12 cellular contexts compared by ENCODE assay signal in genomic region chr10:119575506-119575905, GRCh38. TPM values are rescaled to one million over a fixed set of nuclear protein-coding genes. Genes with fewer than 3 reads are reported as not detected.
A peak's percentile ranks its signal among the peaks of the same experiment; 100 is the strongest.
DNase-seq lines count a peak whose midpoint lies in the region; ATAC-seq and TF ChIP-seq lines count a peak whose summit lies in the region.
"Had no signal": no experiment of that assay in that cellular context is flagged by ENCODE, and none has a peak within 500 bp of the region (broad histone marks: within the 10 kb centered on the region; RNA-seq: fewer than 3 reads in every experiment).

No MANE protein-coding gene starts in this region.

- H3K4me3 ChIP-seq in coronary artery: no peak overlapping the region
- H3K4me3 ChIP-seq: upper lobe of left lung had no signal

- H3K27me3 Mint-ChIP-seq in activated CD4-positive, alpha-beta T cell treated with anti-CD3 and anti-CD28 coated beads, Interleukin-2, amount 10 ng/mL, durations not matched to agents 7 days and 5 days: no peaks in the 10 kb centered on the region
- H3K27me3 Mint-ChIP-seq in natural killer cell (ENCODE audit: low read depth in 2 of 2): no peaks in the 10 kb centered on the region

- CTCF ChIA-PET in activated CD4-positive, alpha-beta T cell treated with anti-CD3 and anti-CD28 coated beads, Interleukin-2, amount 10 ng/mL, durations not matched to agents 7 days and 5 days (lab: Charles Lee): interaction anchor here (1.6 kb wide), 1 partner anchor 27 kb away, joined by 6 read pairs; no protein-coding TSS in a partner anchor
- CTCF ChIA-PET in RWPE1 (lab: Yijun Ruan, JAX): interaction anchor here (0.7 kb wide), 1 partner anchor 114 kb away, joined by 3 read pairs; no protein-coding TSS in a partner anchor

- H3K27ac Mint-ChIP-seq in activated CD4-positive, alpha-beta T cell treated with anti-CD3 and anti-CD28 coated beads, Interleukin-2, amount 10 ng/mL, durations not matched to agents 7 days and 5 days: peak overlapping the region; percentile 77
- H3K27ac Mint-ChIP-seq in natural killer cell: peak overlapping the region; percentile 85 to 92
- H3K27ac Mint-ChIP-seq: endodermal cell had no signal

- H3K36me3 Mint-ChIP-seq in activated CD4-positive, alpha-beta T cell treated with anti-CD3 and anti-CD28 coated beads, Interleukin-2, amount 10 ng/mL, durations not matched to agents 7 days and 5 days (ENCODE audit: low read depth): peaks cover 49% of the 10 kb centered on the region
- peaks cover 14% of the 10 kb centered on the region for H3K36me3 Mint-ChIP-seq in natural killer cell

- no peak for TF ChIP-seq CTCF in RWPE1 (conservative IDR thresholded peaks at IDR 0.05; ENCODE audit: low read depth)
- no peak for TF ChIP-seq CTCF in natural killer cell (IDR thresholded peaks at IDR 0.05)
- no peak for TF ChIP-seq CTCF in coronary artery (IDR thresholded peaks at IDR 0.05)

- ATAC-seq in natural killer cell: peak; percentile 84 to 92 (median 88)
- ATAC-seq in HG02973 (IDR thresholded peaks at IDR 0.05; ENCODE audit: unreplicated experiment): no peak

- POLR2A ChIA-PET in activated CD4-positive, alpha-beta T cell treated with anti-CD3 and anti-CD28 coated beads, Interleukin-2, amount 10 ng/mL, durations not matched to agents 7 days and 5 days (lab: Charles Lee): no interaction called here
- POLR2A ChIA-PET in RWPE1 (lab: Yijun Ruan, JAX; ENCODE audit: low non-redundant PET): no interaction called here

- DNase-seq in activated CD4-positive, alpha-beta T cell treated with anti-CD3 and anti-CD28 coated beads, Interleukin-2, amount 10 ng/mL, durations not matched to agents 7 days and 5 days: peak; percentile 55
- DNase-seq in activated CD4-positive, alpha-beta T cell treated with anti-CD3 and anti-CD28 coated beads for 48 hours: no peak
- peak; percentile 68 for DNase-seq in RWPE1 (ENCODE audit: low spot score)
- peak; percentile 11 for DNase-seq in astrocyte of the hippocampus (ENCODE audit: low read depth, low spot score)
- DNase-seq in natural killer cell: no peak
- no peak for DNase-seq in coronary artery (ENCODE audit: low spot score)
- no peak for DNase-seq in T1000 (lab: John Stamatoyannopoulos, UW)
- DNase-seq: endodermal cell, NCI-H2081 treated with DMSO at 0.1 percent for 48 hours, occipital lobe, upper lobe of left lung had no signal

- intact Hi-C loops in natural killer cell (cut with micrococcal nuclease): no loop called here

- H3K9me3 Mint-ChIP-seq in activated CD4-positive, alpha-beta T cell treated with anti-CD3 and anti-CD28 coated beads, Interleukin-2, amount 10 ng/mL, durations not matched to agents 7 days and 5 days: no peaks in the 10 kb centered on the region
- no peaks in the 10 kb centered on the region for H3K9me3 Mint-ChIP-seq in natural killer cell
- H3K9me3 Mint-ChIP-seq: endodermal cell had no signal

- peaks cover 26% of the 10 kb centered on the region for H3K4me1 Mint-ChIP-seq in activated CD4-positive, alpha-beta T cell treated with anti-CD3 and anti-CD28 coated beads, Interleukin-2, amount 10 ng/mL, durations not matched to agents 7 days and 5 days
- peaks cover 17 to 27% of the 10 kb centered on the region in 2 donors for H3K4me1 Mint-ChIP-seq in natural killer cell
- H3K4me1 Mint-ChIP-seq: endodermal cell had no signal

- H3K4me3 Mint-ChIP-seq in activated CD4-positive, alpha-beta T cell treated with anti-CD3 and anti-CD28 coated beads, Interleukin-2, amount 10 ng/mL, durations not matched to agents 7 days and 5 days: no peak overlapping the region
- peak overlapping the region; percentile 72 for H3K4me3 Mint-ChIP-seq in natural killer cell
- H3K4me3 Mint-ChIP-seq: endodermal cell had no signal

- H3K27ac ChIP-seq in RWPE1 (no peak overlapping the region), coronary artery (no peak overlapping the region)

RNA-seq across cellular contexts. Expression of gene TIAL1, which starts 21.3 kb away (rescaled TPM):
- total RNA-seq in activated CD4-positive, alpha-beta T cell treated with anti-CD3 and anti-CD28 coated beads, Interleukin-2, amount 10 ng/mL, durations not matched to agents 7 days and 5 days: 100 to 1,000 TPM; 166 to 174 TPM
- total RNA-seq in natural killer cell: 100 to 1,000 TPM; 195 to 227 (median 213) TPM

RNA-seq across cellular contexts. Expression of gene RGS10, which starts 33.0 kb away (rescaled TPM):
- total RNA-seq in activated CD4-positive, alpha-beta T cell treated with anti-CD3 and anti-CD28 coated beads, Interleukin-2, amount 10 ng/mL, durations not matched to agents 7 days and 5 days: 100 to 1,000 TPM; 151 to 172 TPM
- 10 to 100 TPM; 13.5 to 25.7 (median 21.4) TPM for total RNA-seq in natural killer cell

Comparison
In these comparisons a context has a peak if more than half of its experiments do, and no peak if none do; other contexts are left out.
1. DNase-seq: peak in activated CD4-positive, alpha-beta T cell treated with anti-CD3 and anti-CD28 coated beads, Interleukin-2, amount 10 ng/mL, durations not matched to agents 7 days and 5 days (single experiment), RWPE1 (single experiment) and astrocyte of the hippocampus (single experiment); none in activated CD4-positive, alpha-beta T cell treated with anti-CD3 and anti-CD28 coated beads for 48 hours (single experiment), natural killer cell (single experiment), coronary artery (single experiment) and T1000 (single experiment).
2. RNA of gene RGS10, which starts 33.0 kb away (total RNA-seq): 151 to 172 TPM in activated CD4-positive, alpha-beta T cell treated with anti-CD3 and anti-CD28 coated beads, Interleukin-2, amount 10 ng/mL, durations not matched to agents 7 days and 5 days; 13.5 to 25.7 TPM in natural killer cell; every median in the first group is over 4 times any median in the second.